25 cellular contexts compared by ENCODE assay signal in the genomic region with DNA sequence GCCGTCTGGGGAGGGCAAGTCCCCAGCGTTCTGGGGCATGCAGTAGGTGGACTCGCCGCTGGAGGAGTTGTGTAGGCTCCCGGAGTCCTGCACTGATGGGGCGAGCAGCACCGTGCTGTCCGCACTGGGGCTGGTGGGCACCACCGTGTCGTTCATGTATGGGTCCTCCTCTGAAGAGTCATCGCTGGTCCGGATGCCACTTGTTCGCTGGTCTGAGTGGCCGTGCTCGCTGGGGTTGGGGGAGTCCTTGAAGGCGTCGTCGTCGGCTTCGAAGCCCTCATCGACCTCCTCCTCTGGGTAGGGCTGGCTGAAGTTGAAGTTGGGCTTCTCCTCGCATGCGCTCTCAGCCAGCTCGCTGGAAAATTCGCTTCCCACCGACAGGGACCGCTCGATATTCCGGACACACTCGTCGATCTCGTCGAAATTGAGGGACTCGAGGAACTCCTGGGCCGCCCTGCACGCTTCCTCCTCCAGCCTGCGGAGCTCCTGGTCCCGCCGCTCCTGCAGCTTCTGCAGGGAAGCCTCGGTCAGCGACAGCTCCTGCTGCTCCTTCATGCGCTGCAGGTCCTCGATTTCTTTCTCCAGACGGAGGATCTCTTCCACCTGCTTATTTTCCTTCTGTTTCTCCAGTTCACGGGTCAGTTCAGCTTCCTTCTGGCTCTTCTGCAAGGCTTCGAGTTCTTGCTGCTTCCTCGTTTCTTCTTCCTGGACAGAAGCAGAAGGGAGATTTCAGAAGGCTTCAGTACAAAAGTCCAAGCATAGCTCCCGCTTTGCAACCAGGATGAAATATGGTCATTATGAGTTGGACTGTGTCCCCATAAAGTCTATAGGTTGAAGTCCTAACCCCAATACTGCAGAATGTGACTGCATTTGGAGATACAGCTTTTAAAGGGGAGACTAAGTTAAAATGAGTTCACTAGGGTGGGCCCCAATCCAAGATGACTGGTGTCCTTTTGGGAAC.
DNase-seq lines count a peak whose midpoint lies in the region; ATAC-seq and TF ChIP-seq lines count a peak whose summit lies in the region.
"Had no signal": no experiment of that assay in that cellular context is flagged by ENCODE, and none has a peak within 500 bp of the region (broad histone marks: within the 10 kb centered on the region; RNA-seq: fewer than 3 reads in every experiment).

No MANE protein-coding gene starts in this region.

- no peaks in the 10 kb centered on the region for H3K36me3 Mint-ChIP-seq in activated naive CD8-positive, alpha-beta T cell treated with anti-CD3 and anti-CD28 coated beads, Interleukin-2, amount 50 U/mL, for 24 hours (ENCODE audit: low read depth)
- H3K36me3 Mint-ChIP-seq in activated naive CD8-positive, alpha-beta T cell treated with anti-CD3 and anti-CD28 coated beads for 36 hours, result no peaks in the 10 kb centered on the region
- H3K36me3 Mint-ChIP-seq in WTC11, result peaks cover 76% of the 10 kb centered on the region
- H3K36me3 Mint-ChIP-seq: activated naive CD4-positive, alpha-beta T cell treated with anti-CD3 and anti-CD28 coated beads, Interleukin-2, amount 50 U/mL, for 24 hours; naive B cell; stimulated activated naive B cell treated with anti-CD40 and anti-IgM and Interleukin-4, amounts not matched to agents 10 μg/mL and 1 μg/mL and 100 μg/mL, for 72 hours had no signal

- no peak for TF ChIP-seq CTCF in WTC11 (IDR thresholded peaks at IDR 0.05)
- no peak for TF ChIP-seq CTCF in GM13976 (IDR thresholded peaks at IDR 0.05; ENCODE audit: borderline replicate concordance, control extremely low read depth, extremely low read depth, insufficient read depth, missing control alignments)

- peaks cover 1% of the 10 kb centered on the region for H3K4me1 Mint-ChIP-seq in activated naive CD8-positive, alpha-beta T cell treated with anti-CD3 and anti-CD28 coated beads, Interleukin-2, amount 50 U/mL, for 24 hours
- no peaks in the 10 kb centered on the region for H3K4me1 Mint-ChIP-seq in activated naive CD8-positive, alpha-beta T cell treated with anti-CD3 and anti-CD28 coated beads for 36 hours
- H3K4me1 Mint-ChIP-seq in WTC11, result peaks cover 37% of the 10 kb centered on the region
- H3K4me1 Mint-ChIP-seq: activated CD4-positive, alpha-beta T cell treated with anti-CD3 and anti-CD28 coated beads for 36 hours; activated naive CD4-positive, alpha-beta T cell treated with anti-CD3 and anti-CD28 coated beads, Interleukin-2, amount 50 U/mL, for 24 hours; mesothelial cell of epicardium; naive B cell; stimulated activated naive B cell treated with anti-CD40 and anti-IgM and Interleukin-4, amounts not matched to agents 10 μg/mL and 1 μg/mL and 100 μg/mL, for 72 hours had no signal

- H3K4me3 Mint-ChIP-seq in activated naive CD8-positive, alpha-beta T cell treated with anti-CD3 and anti-CD28 coated beads, Interleukin-2, amount 50 U/mL, for 24 hours, result no peak overlapping the region
- H3K4me3 Mint-ChIP-seq in activated naive CD8-positive, alpha-beta T cell treated with anti-CD3 and anti-CD28 coated beads for 36 hours, result no peak overlapping the region
- H3K4me3 Mint-ChIP-seq in WTC11, result no peak overlapping the region
- H3K4me3 Mint-ChIP-seq: activated CD4-positive, alpha-beta T cell treated with anti-CD3 and anti-CD28 coated beads for 36 hours; activated CD8-positive, alpha-beta T cell treated with anti-CD3 and anti-CD28 coated beads, Interleukin-2, amount 10 ng/mL, durations not matched to agents 7 days and 5 days; activated naive CD4-positive, alpha-beta T cell treated with anti-CD3 and anti-CD28 coated beads, Interleukin-2, amount 50 U/mL, for 24 hours; CD4-positive, alpha-beta T cell; mesothelial cell of epicardium; naive B cell; stimulated activated naive B cell treated with anti-CD40 and anti-IgM and Interleukin-4, amounts not matched to agents 10 μg/mL and 1 μg/mL and 100 μg/mL, for 72 hours had no signal

- no peaks in the 10 kb centered on the region for H3K9me3 ChIP-seq in iPS-18a (ENCODE audit: control insufficient read depth, low read depth, low read length)

- H3K36me3 ChIP-seq in iPS-18a (ENCODE audit: control insufficient read depth, low read depth, low read length), result peaks cover 66% of the 10 kb centered on the region

- H3K27me3 ChIP-seq in iPS-18a (ENCODE audit: control insufficient read depth, insufficient read depth, low read length), result no peaks in the 10 kb centered on the region

- no peak overlapping the region for H3K4me3 ChIP-seq in iPS-18a (ENCODE audit: low read length)

- intact Hi-C loops in posterior vena cava (cut with DNase I), result no loop called here

- H3K9ac ChIP-seq in iPS-18a (ENCODE audit: low read length), result no peak overlapping the region

- in situ Hi-C loops in GM13976 (cut with MboI; ENCODE audit: low sequenced_read_pairs, unreplicated experiment), result no loop called here

- peak; percentile 15 for ATAC-seq in activated naive CD8-positive, alpha-beta T cell treated with anti-CD3 and anti-CD28 coated beads, Interleukin-2, amount 50 U/mL, for 24 hours
- ATAC-seq in WTC11 (no peak), GM21526 (IDR thresholded peaks at IDR 0.05; ENCODE audit: low FRiP score, unreplicated experiment) (no peak)
- ATAC-seq: activated CD4-positive, alpha-beta T cell treated with anti-CD3 and anti-CD28 coated beads for 36 hours; activated CD8-positive, alpha-beta T cell treated with anti-CD3 and anti-CD28 coated beads, Interleukin-2, amount 10 ng/mL, durations not matched to agents 7 days and 5 days; esophagus mucosa; stimulated activated naive B cell treated with anti-CD40 and anti-IgM and Interleukin-4, amounts not matched to agents 10 μg/mL and 1 μg/mL and 100 μg/mL, for 72 hours had no signal

- H3K27ac ChIP-seq in iPS-18a (ENCODE audit: low read length) (peak overlapping the region; percentile 26), temporal lobe (ENCODE audit: low read depth, low read length) (peak overlapping the region; percentile 96)
- H3K27ac ChIP-seq: 22Rv1 had no signal

- POLR2A ChIA-PET in WTC11 (lab: Charles Lee), result no interaction called here

- CTCF ChIA-PET in WTC11 (lab: Charles Lee), result interaction anchor here (1.7 kb wide), 1 partner anchor 11 kb away, joined by 8 read pairs; no protein-coding TSS in a partner anchor

- peaks cover 17% of the 10 kb centered on the region for H3K4me1 ChIP-seq in iPS-18a (ENCODE audit: control insufficient read depth, low read depth, low read length)

- DNase-seq in activated naive CD8-positive, alpha-beta T cell treated with anti-CD3 and anti-CD28 coated beads, Interleukin-2, amount 50 U/mL, for 24 hours, result no peak
- DNase-seq in activated naive CD8-positive, alpha-beta T cell treated with anti-CD3 and anti-CD28 coated beads for 36 hours, result no peak
- no peak for DNase-seq in WTC11 (ENCODE audit: low spot score)
- no peak for DNase-seq in posterior vena cava (ENCODE audit: low spot score)
- no peak for DNase-seq in GM13976 (ENCODE audit: low spot score)
- DNase-seq: activated CD4-positive, alpha-beta T cell treated with anti-CD3 and anti-CD28 coated beads for 36 hours; activated CD8-positive, alpha-beta T cell treated with anti-CD3 and anti-CD28 coated beads, Interleukin-2, amount 10 ng/mL, durations not matched to agents 7 days and 5 days; CD4-positive, alpha-beta T cell; central memory CD4-positive, alpha-beta T cell; islet precursor cell; Karpas-422; naive B cell; NCI-H1436; NCI-H2081 treated with DMSO at 0.1 percent for 48 hours; NCI-H226; NCI-H526 treated with DMSO at 0.1 percent for 48 hours; SHP77 treated with DMSO at 0.1 percent for 48 hours; stimulated activated naive B cell treated with anti-CD40 and anti-IgM and Interleukin-4, amounts not matched to agents 10 μg/mL and 1 μg/mL and 100 μg/mL, for 72 hours had no signal

- no peaks in the 10 kb centered on the region for H3K9me3 Mint-ChIP-seq in activated naive CD8-positive, alpha-beta T cell treated with anti-CD3 and anti-CD28 coated beads, Interleukin-2, amount 50 U/mL, for 24 hours
- H3K9me3 Mint-ChIP-seq in activated naive CD8-positive, alpha-beta T cell treated with anti-CD3 and anti-CD28 coated beads for 36 hours, result no peaks in the 10 kb centered on the region
- H3K9me3 Mint-ChIP-seq in WTC11, result no peaks in the 10 kb centered on the region
- H3K9me3 Mint-ChIP-seq: activated naive CD4-positive, alpha-beta T cell treated with anti-CD3 and anti-CD28 coated beads, Interleukin-2, amount 50 U/mL, for 24 hours; CD4-positive, alpha-beta T cell; mesothelial cell of epicardium had no signal

- H3K27ac Mint-ChIP-seq in activated naive CD8-positive, alpha-beta T cell treated with anti-CD3 and anti-CD28 coated beads, Interleukin-2, amount 50 U/mL, for 24 hours, result no peak overlapping the region
- H3K27ac Mint-ChIP-seq in activated naive CD8-positive, alpha-beta T cell treated with anti-CD3 and anti-CD28 coated beads for 36 hours, result no peak overlapping the region
- peak overlapping the region; percentile 99 for H3K27ac Mint-ChIP-seq in WTC11
- H3K27ac Mint-ChIP-seq: activated CD4-positive, alpha-beta T cell treated with anti-CD3 and anti-CD28 coated beads for 36 hours; activated CD8-positive, alpha-beta T cell treated with anti-CD3 and anti-CD28 coated beads, Interleukin-2, amount 10 ng/mL, durations not matched to agents 7 days and 5 days; activated naive CD4-positive, alpha-beta T cell treated with anti-CD3 and anti-CD28 coated beads, Interleukin-2, amount 50 U/mL, for 24 hours; CD4-positive, alpha-beta T cell; mesothelial cell of epicardium; naive B cell; stimulated activated naive B cell treated with anti-CD40 and anti-IgM and Interleukin-4, amounts not matched to agents 10 μg/mL and 1 μg/mL and 100 μg/mL, for 72 hours had no signal

- peaks cover 2% of the 10 kb centered on the region for H3K27me3 Mint-ChIP-seq in activated naive CD8-positive, alpha-beta T cell treated with anti-CD3 and anti-CD28 coated beads, Interleukin-2, amount 50 U/mL, for 24 hours
- H3K27me3 Mint-ChIP-seq in activated naive CD8-positive, alpha-beta T cell treated with anti-CD3 and anti-CD28 coated beads for 36 hours, result no peaks in the 10 kb centered on the region
- no peaks in the 10 kb centered on the region for H3K27me3 Mint-ChIP-seq in WTC11 (ENCODE audit: low read depth)
- H3K27me3 Mint-ChIP-seq: CD4-positive, alpha-beta T cell had no signal

TF ChIP-seq in WTC11, 78 proteins besides CTCF, POLR2A, EP300 and RAD21 (continues in another document):
- no peak for TF ChIP-seq FOXK1 (CRISPR knock-in tag; IDR thresholded peaks at IDR 0.05)
- TF ChIP-seq NR3C1 (CRISPR knock-in tag; conservative IDR thresholded peaks at IDR 0.05; ENCODE audit: low read depth), result no peak
- no peak for TF ChIP-seq RORB (CRISPR knock-in tag; IDR thresholded peaks at IDR 0.05)
- no peak for TF ChIP-seq NFATC4 (CRISPR knock-in tag; IDR thresholded peaks at IDR 0.05)
- TF ChIP-seq GTF2I (CRISPR knock-in tag; conservative IDR thresholded peaks at IDR 0.05), result no peak
- no peak for TF ChIP-seq MYBL2 (CRISPR knock-in tag; IDR thresholded peaks at IDR 0.05)
- no peak for TF ChIP-seq KAT7 (CRISPR knock-in tag; IDR thresholded peaks at IDR 0.05; ENCODE audit: borderline replicate concordance)
- TF ChIP-seq ZNF423 (CRISPR knock-in tag; IDR thresholded peaks at IDR 0.05), result no peak
